8 cellular contexts compared by ENCODE assay signal in the genomic region with DNA sequence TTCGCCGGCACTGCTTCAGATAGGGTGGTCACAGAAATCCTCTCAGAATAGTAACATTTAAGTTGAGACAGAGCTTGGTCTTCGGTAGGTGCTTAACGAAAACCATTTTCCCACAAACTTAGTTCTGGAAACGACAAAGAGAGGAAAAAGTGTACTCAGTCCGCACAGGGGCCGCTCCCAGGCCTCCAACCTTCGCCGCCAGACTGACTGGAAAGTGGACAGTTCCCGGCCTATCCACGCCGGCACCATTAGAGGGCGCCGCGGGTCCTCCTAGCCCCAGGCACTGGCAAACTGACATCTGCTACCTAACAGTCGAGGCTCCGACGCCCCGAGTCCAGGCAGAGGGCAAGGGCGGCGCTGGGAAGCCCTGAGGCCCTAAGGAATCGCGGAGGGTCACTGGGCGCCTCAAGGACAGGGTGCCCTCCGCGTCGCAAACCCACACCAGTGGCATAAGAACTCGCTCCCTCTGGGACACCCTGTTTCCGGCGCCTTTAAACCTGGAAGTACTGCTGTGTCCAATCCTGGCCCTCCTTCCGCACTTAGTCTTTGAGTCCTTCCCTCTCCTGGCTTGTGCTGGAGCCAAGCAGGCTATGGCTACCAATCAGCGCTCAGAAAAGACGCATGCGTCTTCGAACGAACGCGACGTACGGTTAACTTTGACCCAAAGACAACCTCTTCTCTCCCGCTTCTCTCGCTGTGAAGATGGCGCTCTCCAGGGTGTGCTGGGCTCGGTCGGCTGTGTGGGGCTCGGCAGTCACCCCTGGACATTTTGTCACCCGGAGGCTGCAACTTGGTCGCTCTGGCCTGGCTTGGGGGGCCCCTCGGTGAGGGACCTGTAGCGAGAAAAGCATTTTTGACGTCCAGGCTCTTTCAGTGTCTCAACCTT. TPM values are rescaled to one million over a fixed set of nuclear protein-coding genes. Genes with fewer than 3 reads are reported as not detected.
DNase-seq lines count a peak whose midpoint lies in the region; ATAC-seq and TF ChIP-seq lines count a peak whose summit lies in the region.

Gene LETMD1 (plus strand): TSS at position 673 of the 886 bp plus-strand sequence. CDS start 30 bp downstream, at position 703.

- in situ Hi-C loops in astrocyte of the cerebellum (cut with HindIII; ENCODE audit: low sequenced_read_pairs) = no loop called here

- peaks cover 32% of the 10 kb centered on the region for H3K79me2 ChIP-seq in hepatocyte

- H3K9me3 ChIP-seq in hepatocyte (ENCODE audit: low read depth) = no peaks in the 10 kb centered on the region

- H3K27me3 ChIP-seq in hepatocyte = no peaks in the 10 kb centered on the region

- H3K9me2 ChIP-seq in hepatocyte (replicated peaks; ENCODE audit: insufficient read depth) = no peaks in the 10 kb centered on the region

- H3K4me2 ChIP-seq in hepatocyte = peak within 1 kb of the TSS; percentile 95

- H3K4me3 ChIP-seq in astrocyte of the cerebellum (ENCODE audit: low read depth, low read length) (peak within 1 kb of the TSS; percentile 82), hepatocyte (peak within 1 kb of the TSS; percentile 66)

- TF ChIP-seq CTCF in astrocyte of the cerebellum (IDR thresholded peaks at IDR 0.05; ENCODE audit: low read depth, low read length, missing control alignments) = peak; percentile 93
- peak; percentile 98 for TF ChIP-seq CTCF in hepatocyte (IDR thresholded peaks at IDR 0.05; ENCODE audit: poor library complexity)

- DNase-seq in NCI-H2029 treated with DMSO at 0.1 percent for 48 hours (lab: John Stamatoyannopoulos, UW) (peak; percentile 97), T-helper 9 cell (peak; percentile 79), astrocyte of the cerebellum (ENCODE audit: low read depth) (peak; percentile 97), hepatocyte (ENCODE audit: low spot score) (peak; percentile 97), renal cortical epithelial cell (ENCODE audit: low read depth) (peak; percentile 99), cortex of kidney (lab: John Stamatoyannopoulos, UW) (no peak)

- ATAC-seq in GM18508 (IDR thresholded peaks at IDR 0.05; ENCODE audit: insufficient read depth, unreplicated experiment) (peak; percentile 88), HG03025 (IDR thresholded peaks at IDR 0.05; ENCODE audit: low FRiP score, unreplicated experiment) (peak; percentile 92)

- H4K20me1 ChIP-seq in hepatocyte (ENCODE audit: insufficient read depth, poor library complexity, severe bottlenecking) = no peaks in the 10 kb centered on the region

- peaks cover 8% of the 10 kb centered on the region for H3K4me1 ChIP-seq in hepatocyte (ENCODE audit: insufficient read depth)

- peak within 1 kb of the TSS; percentile 89 for H2AFZ ChIP-seq in hepatocyte

- H3K27ac ChIP-seq in hepatocyte = peak within 1 kb of the TSS; percentile 95

- 6% methylated on average over 51 of the region's 51 CpGs for WGBS in hepatocyte (ENCODE audit: low lambda C conversion rate, missing lambda C conversion rate)

- H3K36me3 ChIP-seq in hepatocyte (replicated peaks; ENCODE audit: insufficient read depth, low read depth) = no peaks in the 10 kb centered on the region

RNA-seq across cellular contexts. Expression of gene LETMD1, which starts in this region (rescaled TPM):
- total RNA-seq in hepatocyte (52.8 and 58.5 TPM in 2 replicates), renal cortical epithelial cell (24.3 and 33.0 TPM in 2 replicates)
- polyA plus RNA-seq in hepatocyte = 23.9 and 24.8 TPM in 2 replicates
